In the genomic region with DNA sequence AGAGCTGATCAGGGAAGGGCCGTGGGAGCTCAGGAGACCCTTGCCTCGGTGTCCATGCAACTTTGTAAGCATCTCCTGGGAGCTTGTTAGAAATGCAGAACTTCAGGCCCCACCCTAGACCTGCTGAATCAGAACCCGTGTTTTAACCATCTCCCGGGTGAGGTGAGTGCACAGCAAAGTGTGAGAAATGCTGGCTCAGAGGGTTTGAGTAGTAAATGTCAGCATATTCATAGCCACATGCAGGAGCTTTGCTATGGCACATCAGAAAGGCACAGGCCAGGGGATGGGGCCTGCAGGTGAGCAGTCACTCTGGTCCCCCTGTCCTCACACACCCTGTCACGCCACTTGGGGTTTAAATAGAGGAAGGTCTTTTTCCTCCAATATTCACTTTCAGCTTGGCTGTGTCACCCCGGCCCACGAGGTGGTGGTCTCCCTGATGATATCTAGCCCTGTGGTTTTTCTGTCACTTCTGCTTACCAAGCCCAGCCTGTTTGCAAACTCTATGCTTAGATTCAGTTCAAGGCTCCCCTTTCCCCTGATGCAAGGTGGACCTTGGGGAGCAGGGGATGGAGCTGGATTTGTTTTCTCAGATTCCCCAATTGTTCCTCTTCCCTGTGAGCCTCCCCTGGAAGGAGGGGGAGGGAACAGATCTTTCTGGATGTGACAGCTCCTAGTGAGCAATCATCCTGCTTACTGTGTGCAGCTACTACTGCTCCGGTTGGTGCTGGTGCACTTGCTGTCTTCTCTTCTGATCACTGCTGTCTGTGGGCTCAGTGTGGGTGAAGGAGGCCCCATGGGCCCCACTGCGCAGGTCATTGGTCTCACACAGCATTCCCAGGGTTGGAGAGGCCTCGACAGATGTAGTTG, we compare ENCODE assay signal across 15 cellular contexts. TPM values are rescaled to one million over a fixed set of nuclear protein-coding genes. Genes with fewer than 3 reads are reported as not detected.
DNase-seq lines count a peak whose midpoint lies in the region; ATAC-seq lines count a peak whose summit lies in the region.
"Had no signal": no experiment of that assay in that cellular context is flagged by ENCODE, and none has a peak within 500 bp of the region (broad histone marks: within the 10 kb centered on the region; RNA-seq: fewer than 3 reads in every experiment).

No MANE protein-coding gene starts in this region.

- intact Hi-C loops in head of caudate nucleus (cut with DNase I) = loop anchor here (10.0 kb wide), 1 partner anchor 52 kb away; a partner anchor contains a TSS

- peak; percentile 69 for DNase-seq in activated CD8-positive, alpha-beta memory T cell treated with anti-CD3 and anti-CD28 coated beads, Interleukin-2, amount 10 ng/mL, durations not matched to agents 7 days and 5 days
- DNase-seq in activated CD8-positive, alpha-beta memory T cell treated with anti-CD3 and anti-CD28 coated beads, Interleukin-2, amount 50 U/mL, for 48 hours = no peak
- peak in 32 of 42 donors; percentile 9 to 80 (median 52) for DNase-seq in head of caudate nucleus
- DNase-seq in stimulated activated naive B cell treated with anti-CD40 and anti-IgM and Interleukin-4, amounts not matched to agents 10 μg/mL and 1 μg/mL and 100 μg/mL, for 72 hours = peak; percentile 7
- no peak for DNase-seq in activated effector memory CD4-positive, alpha-beta T cell treated with anti-CD3 and anti-CD28 coated beads, Interleukin-2, amount 50 U/mL, for 16 hours
- no peak for DNase-seq in cerebellar cortex (ENCODE audit: low spot score)
- no peak for DNase-seq in DMS79 (lab: John Stamatoyannopoulos, UW)
- DNase-seq: aorta, NCI-H146, NCI-H526 treated with DMSO at 0.1 percent for 48 hours, ovary, SHP77, WERI-Rb-1 had no signal

- CTCF ChIA-PET in activated CD8-positive, alpha-beta memory T cell treated with anti-CD3 and anti-CD28 coated beads, Interleukin-2, amount 10 ng/mL, durations not matched to agents 7 days and 5 days (lab: Charles Lee) = interaction anchor here (0.7 to 3.0 kb wide), 8 partner anchors 11 to 55 kb away, joined by 3 to 14 read pairs (median 6); no protein-coding TSS in a partner anchor

- peaks cover 81% of the 10 kb centered on the region for H3K4me1 Mint-ChIP-seq in activated CD8-positive, alpha-beta memory T cell treated with anti-CD3 and anti-CD28 coated beads, Interleukin-2, amount 10 ng/mL, durations not matched to agents 7 days and 5 days
- peaks cover 78% of the 10 kb centered on the region for H3K4me1 Mint-ChIP-seq in T-helper 1 cell treated with Interleukin-12 subunit alpha and Interleukin-12 subunit beta and Interleukin-4 antibody, amounts not matched to agents 30 μg/mL and 1 μg/mL, for 36 hours (ENCODE audit: low read depth)
- H3K4me1 Mint-ChIP-seq in stimulated activated naive B cell treated with anti-CD40 and anti-IgM and Interleukin-4, amounts not matched to agents 10 μg/mL and 1 μg/mL and 100 μg/mL, for 72 hours = peaks cover 35 to 53% of the 10 kb centered on the region in 2 donors

- H3K36me3 Mint-ChIP-seq in activated CD8-positive, alpha-beta memory T cell treated with anti-CD3 and anti-CD28 coated beads, Interleukin-2, amount 10 ng/mL, durations not matched to agents 7 days and 5 days = peaks cover 21% of the 10 kb centered on the region
- H3K36me3 Mint-ChIP-seq in T-helper 1 cell treated with Interleukin-12 subunit alpha and Interleukin-12 subunit beta and Interleukin-4 antibody, amounts not matched to agents 30 μg/mL and 1 μg/mL, for 36 hours (ENCODE audit: low read depth) = peaks cover 20% of the 10 kb centered on the region
- peaks cover 0 to 4% of the 10 kb centered on the region in 2 donors for H3K36me3 Mint-ChIP-seq in stimulated activated naive B cell treated with anti-CD40 and anti-IgM and Interleukin-4, amounts not matched to agents 10 μg/mL and 1 μg/mL and 100 μg/mL, for 72 hours
- H3K36me3 Mint-ChIP-seq: type B pancreatic cell had no signal

- peak; percentile 25 for ATAC-seq in activated CD8-positive, alpha-beta memory T cell treated with anti-CD3 and anti-CD28 coated beads, Interleukin-2, amount 10 ng/mL, durations not matched to agents 7 days and 5 days
- ATAC-seq in stimulated activated naive B cell treated with anti-CD40 and anti-IgM and Interleukin-4, amounts not matched to agents 10 μg/mL and 1 μg/mL and 100 μg/mL, for 72 hours (replicated peaks) = peak; percentile 50 to 62

- H3K27ac Mint-ChIP-seq in activated CD8-positive, alpha-beta memory T cell treated with anti-CD3 and anti-CD28 coated beads, Interleukin-2, amount 10 ng/mL, durations not matched to agents 7 days and 5 days = peak overlapping the region; percentile 82
- peak overlapping the region; percentile 59 for H3K27ac Mint-ChIP-seq in T-helper 1 cell treated with Interleukin-12 subunit alpha and Interleukin-12 subunit beta and Interleukin-4 antibody, amounts not matched to agents 30 μg/mL and 1 μg/mL, for 36 hours
- no peak overlapping the region for H3K27ac Mint-ChIP-seq in stimulated activated naive B cell treated with anti-CD40 and anti-IgM and Interleukin-4, amounts not matched to agents 10 μg/mL and 1 μg/mL and 100 μg/mL, for 72 hours
- H3K27ac Mint-ChIP-seq: type B pancreatic cell had no signal

- H3K9me3 Mint-ChIP-seq in activated CD8-positive, alpha-beta memory T cell treated with anti-CD3 and anti-CD28 coated beads, Interleukin-2, amount 10 ng/mL, durations not matched to agents 7 days and 5 days (ENCODE audit: low read depth) = no peaks in the 10 kb centered on the region
- H3K9me3 Mint-ChIP-seq in T-helper 1 cell treated with Interleukin-12 subunit alpha and Interleukin-12 subunit beta and Interleukin-4 antibody, amounts not matched to agents 30 μg/mL and 1 μg/mL, for 36 hours = peaks cover 8% of the 10 kb centered on the region
- peaks cover 1 to 5% of the 10 kb centered on the region in 2 donors for H3K9me3 Mint-ChIP-seq in stimulated activated naive B cell treated with anti-CD40 and anti-IgM and Interleukin-4, amounts not matched to agents 10 μg/mL and 1 μg/mL and 100 μg/mL, for 72 hours
- H3K9me3 Mint-ChIP-seq: type B pancreatic cell had no signal

- peak overlapping the region; percentile 16 for H3K4me3 Mint-ChIP-seq in activated CD8-positive, alpha-beta memory T cell treated with anti-CD3 and anti-CD28 coated beads, Interleukin-2, amount 10 ng/mL, durations not matched to agents 7 days and 5 days
- no peak overlapping the region for H3K4me3 Mint-ChIP-seq in T-helper 1 cell treated with Interleukin-12 subunit alpha and Interleukin-12 subunit beta and Interleukin-4 antibody, amounts not matched to agents 30 μg/mL and 1 μg/mL, for 36 hours
- H3K4me3 Mint-ChIP-seq in stimulated activated naive B cell treated with anti-CD40 and anti-IgM and Interleukin-4, amounts not matched to agents 10 μg/mL and 1 μg/mL and 100 μg/mL, for 72 hours = no peak overlapping the region
- H3K4me3 Mint-ChIP-seq: type B pancreatic cell had no signal

- no peaks in the 10 kb centered on the region for H3K27me3 Mint-ChIP-seq in activated CD8-positive, alpha-beta memory T cell treated with anti-CD3 and anti-CD28 coated beads, Interleukin-2, amount 10 ng/mL, durations not matched to agents 7 days and 5 days
- no peaks in the 10 kb centered on the region for H3K27me3 Mint-ChIP-seq in T-helper 1 cell treated with Interleukin-12 subunit alpha and Interleukin-12 subunit beta and Interleukin-4 antibody, amounts not matched to agents 30 μg/mL and 1 μg/mL, for 36 hours (ENCODE audit: low read depth)
- no peaks in the 10 kb centered on the region for H3K27me3 Mint-ChIP-seq in stimulated activated naive B cell treated with anti-CD40 and anti-IgM and Interleukin-4, amounts not matched to agents 10 μg/mL and 1 μg/mL and 100 μg/mL, for 72 hours

RNA-seq across cellular contexts. Expression of a gene that starts 51.8 kb away (rescaled TPM):
- 10 to 100 TPM; 72.5 to 78.0 TPM for total RNA-seq in activated CD8-positive, alpha-beta memory T cell treated with anti-CD3 and anti-CD28 coated beads, Interleukin-2, amount 10 ng/mL, durations not matched to agents 7 days and 5 days

Comparison
In these comparisons a context has a peak if more than half of its experiments do, and no peak if none do; other contexts are left out.
1. DNase-seq: peak in activated CD8-positive, alpha-beta memory T cell treated with anti-CD3 and anti-CD28 coated beads, Interleukin-2, amount 10 ng/mL, durations not matched to agents 7 days and 5 days (single experiment), head of caudate nucleus (32 of 42) and stimulated activated naive B cell treated with anti-CD40 and anti-IgM and Interleukin-4, amounts not matched to agents 10 μg/mL and 1 μg/mL and 100 μg/mL, for 72 hours (single experiment); none in activated CD8-positive, alpha-beta memory T cell treated with anti-CD3 and anti-CD28 coated beads, Interleukin-2, amount 50 U/mL, for 48 hours (single experiment), activated effector memory CD4-positive, alpha-beta T cell treated with anti-CD3 and anti-CD28 coated beads, Interleukin-2, amount 50 U/mL, for 16 hours (single experiment), cerebellar cortex (single experiment) and DMS79 (single experiment).